ENCODE assay signal across 1 cellular context in genomic region chr19:19668230-19669012, GRCh38.
TF ChIP-seq lines count a peak whose summit lies in the region.

TSS of gene ZNF101 (plus strand) at chr19:19668839. CDS start at chr19:19668964, 125 bp downstream.

TF ChIP-seq in H1, 55 proteins besides CTCF, POLR2A, EP300 and RAD21 (continued from another document):
- TF ChIP-seq JUND (IDR thresholded peaks at IDR 0.05; ENCODE audit: low read length) (no peak), POLR2AphosphoS5 (IDR thresholded peaks at IDR 0.05; ENCODE audit: low read depth, low read length) (peak; percentile 54), KDM1A (IDR thresholded peaks at IDR 0.05; ENCODE audit: borderline replicate concordance, low read length) (no peak), ZNF274 (IDR thresholded peaks at IDR 0.05; ENCODE audit: borderline replicate concordance, extremely low read depth, low read length) (no peak), GTF2F1 (IDR thresholded peaks at IDR 0.05; ENCODE audit: borderline replicate concordance, low read depth, low read length) (no peak), TAF1 (IDR thresholded peaks at IDR 0.05; ENCODE audit: low read depth, low read length) (peak; percentile 93), CREB1 (IDR thresholded peaks at IDR 0.05) (no peak), SIN3A (conservative IDR thresholded peaks at IDR 0.05 in 1 of 2, IDR thresholded peaks at IDR 0.05 in 1 of 2; ENCODE audit: low read depth in 1 of 2, low read length in 2 of 2) (peak; percentile 34 to 67; a peak in 3 of 4 replicates), YY1 (IDR thresholded peaks at IDR 0.05; ENCODE audit: low read depth, low read length) (no peak; the same call in 1 of the 2 replicates), CHD1 (IDR thresholded peaks at IDR 0.05; ENCODE audit: low read depth, low read length) (no peak), TCF12 (IDR thresholded peaks at IDR 0.05; ENCODE audit: low read depth, low read length) (peak; percentile 79), SAP30 (IDR thresholded peaks at IDR 0.05; ENCODE audit: insufficient read depth, insufficient replicate concordance, low read length) (no peak), CHD2 (IDR thresholded peaks at IDR 0.05; ENCODE audit: low read length) (peak; percentile 80), BACH1 (IDR thresholded peaks at IDR 0.05; ENCODE audit: low read length) (no peak), BRCA1 (IDR thresholded peaks at IDR 0.05; ENCODE audit: low read depth, low read length) (no peak), SP2 (IDR thresholded peaks at IDR 0.05; ENCODE audit: low read length) (peak; percentile 64), TBP (IDR thresholded peaks at IDR 0.05; ENCODE audit: low read depth, low read length) (peak; percentile 85), CTBP2 (IDR thresholded peaks at IDR 0.05; ENCODE audit: borderline replicate concordance, insufficient read depth, insufficient read length, low read length) (no peak), SRF (IDR thresholded peaks at IDR 0.05; ENCODE audit: low read depth, low read length) (no peak), FOSL1 (IDR thresholded peaks at IDR 0.05; ENCODE audit: insufficient read depth, low read depth, low read length) (no peak), TEAD4 (IDR thresholded peaks at IDR 0.05; ENCODE audit: low read depth, low read length) (no peak), EZH2 (IDR thresholded peaks at IDR 0.05; ENCODE audit: low read depth, low read length, severe bottlenecking) (no peak), KDM4A (IDR thresholded peaks at IDR 0.05; ENCODE audit: low read depth, low read length, severe bottlenecking) (peak; percentile 33), SIRT6 (IDR thresholded peaks at IDR 0.05; ENCODE audit: low read length) (no peak), RNF2 (IDR thresholded peaks at IDR 0.05; ENCODE audit: borderline replicate concordance, low read depth, low read length, missing control alignments, poor library complexity, severe bottlenecking) (no peak), ASH2L (IDR thresholded peaks at IDR 0.05; ENCODE audit: low read length) (peak; percentile 9), MAFK (IDR thresholded peaks at IDR 0.05; ENCODE audit: low read depth, low read length) (no peak), POU5F1 (IDR thresholded peaks at IDR 0.05; ENCODE audit: low read depth, low read length) (peak; percentile 41; the same call in 1 of the 2 replicates), ATF3 (IDR thresholded peaks at IDR 0.05; ENCODE audit: insufficient read depth, low read depth, low read length) (no peak), JUN (IDR thresholded peaks at IDR 0.05; ENCODE audit: low read depth, low read length) (no peak), HDAC2 (IDR thresholded peaks at IDR 0.05; ENCODE audit: borderline replicate concordance in 1 of 2, low read depth in 2 of 2, low read length in 2 of 2) (peak in 1 of 2 experiments; percentile 30; a peak in 1 of 4 replicates), TAF7 (optimal IDR thresholded peaks at IDR 0.05; ENCODE audit: borderline replicate concordance, low read depth, low read length) (peak; percentile 84), SUZ12 (IDR thresholded peaks at IDR 0.05; ENCODE audit: low read length) (no peak), RBBP5 (IDR thresholded peaks at IDR 0.05; ENCODE audit: borderline replicate concordance, low read depth, low read length) (no peak), NANOG (IDR thresholded peaks at IDR 0.05; ENCODE audit: insufficient read depth, low read depth, low read length, poor library complexity, severe bottlenecking) (no peak), KDM5A (IDR thresholded peaks at IDR 0.05; ENCODE audit: low read length) (no peak), CBX5 (IDR thresholded peaks at IDR 0.05; ENCODE audit: low read depth, low read length) (no peak), CBX8 (IDR thresholded peaks at IDR 0.05; ENCODE audit: borderline replicate concordance, low read depth, low read length) (no peak), HDAC6 (IDR thresholded peaks at IDR 0.05; ENCODE audit: low read depth, low read length) (no peak), EGR1 (IDR thresholded peaks at IDR 0.05; ENCODE audit: borderline replicate concordance, low read depth, low read length) (peak; percentile 67), SP1 (IDR thresholded peaks at IDR 0.05; ENCODE audit: low read depth, low read length) (peak; percentile 96), BCL11A (IDR thresholded peaks at IDR 0.05; ENCODE audit: low read depth in 2 of 2, low read length in 2 of 2) (no peak), NRF1 (IDR thresholded peaks at IDR 0.05; ENCODE audit: low read depth, low read length) (no peak), CEBPB (IDR thresholded peaks at IDR 0.05; ENCODE audit: low read depth, low read length) (no peak), RXRA (IDR thresholded peaks at IDR 0.05; ENCODE audit: insufficient read depth, low read depth, low read length) (no peak)
- TF ChIP-seq, protein P1, sequence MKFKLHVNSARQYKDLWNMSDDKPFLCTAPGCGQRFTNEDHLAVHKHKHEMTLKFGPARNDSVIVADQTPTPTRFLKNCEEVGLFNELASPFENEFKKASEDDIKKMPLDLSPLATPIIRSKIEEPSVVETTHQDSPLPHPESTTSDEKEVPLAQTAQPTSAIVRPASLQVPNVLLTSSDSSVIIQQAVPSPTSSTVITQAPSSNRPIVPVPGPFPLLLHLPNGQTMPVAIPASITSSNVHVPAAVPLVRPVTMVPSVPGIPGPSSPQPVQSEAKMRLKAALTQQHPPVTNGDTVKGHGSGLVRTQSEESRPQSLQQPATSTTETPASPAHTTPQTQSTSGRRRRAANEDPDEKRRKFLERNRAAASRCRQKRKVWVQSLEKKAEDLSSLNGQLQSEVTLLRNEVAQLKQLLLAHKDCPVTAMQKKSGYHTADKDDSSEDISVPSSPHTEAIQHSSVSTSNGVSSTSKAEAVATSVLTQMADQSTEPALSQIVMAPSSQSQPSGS (IDR thresholded peaks at IDR 0.05; ENCODE audit: low read length), result no peak
- TF ChIP-seq, protein P2, sequence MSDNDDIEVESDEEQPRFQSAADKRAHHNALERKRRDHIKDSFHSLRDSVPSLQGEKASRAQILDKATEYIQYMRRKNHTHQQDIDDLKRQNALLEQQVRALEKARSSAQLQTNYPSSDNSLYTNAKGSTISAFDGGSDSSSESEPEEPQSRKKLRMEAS (IDR thresholded peaks at IDR 0.05), result no peak
- TF ChIP-seq, protein P3, sequence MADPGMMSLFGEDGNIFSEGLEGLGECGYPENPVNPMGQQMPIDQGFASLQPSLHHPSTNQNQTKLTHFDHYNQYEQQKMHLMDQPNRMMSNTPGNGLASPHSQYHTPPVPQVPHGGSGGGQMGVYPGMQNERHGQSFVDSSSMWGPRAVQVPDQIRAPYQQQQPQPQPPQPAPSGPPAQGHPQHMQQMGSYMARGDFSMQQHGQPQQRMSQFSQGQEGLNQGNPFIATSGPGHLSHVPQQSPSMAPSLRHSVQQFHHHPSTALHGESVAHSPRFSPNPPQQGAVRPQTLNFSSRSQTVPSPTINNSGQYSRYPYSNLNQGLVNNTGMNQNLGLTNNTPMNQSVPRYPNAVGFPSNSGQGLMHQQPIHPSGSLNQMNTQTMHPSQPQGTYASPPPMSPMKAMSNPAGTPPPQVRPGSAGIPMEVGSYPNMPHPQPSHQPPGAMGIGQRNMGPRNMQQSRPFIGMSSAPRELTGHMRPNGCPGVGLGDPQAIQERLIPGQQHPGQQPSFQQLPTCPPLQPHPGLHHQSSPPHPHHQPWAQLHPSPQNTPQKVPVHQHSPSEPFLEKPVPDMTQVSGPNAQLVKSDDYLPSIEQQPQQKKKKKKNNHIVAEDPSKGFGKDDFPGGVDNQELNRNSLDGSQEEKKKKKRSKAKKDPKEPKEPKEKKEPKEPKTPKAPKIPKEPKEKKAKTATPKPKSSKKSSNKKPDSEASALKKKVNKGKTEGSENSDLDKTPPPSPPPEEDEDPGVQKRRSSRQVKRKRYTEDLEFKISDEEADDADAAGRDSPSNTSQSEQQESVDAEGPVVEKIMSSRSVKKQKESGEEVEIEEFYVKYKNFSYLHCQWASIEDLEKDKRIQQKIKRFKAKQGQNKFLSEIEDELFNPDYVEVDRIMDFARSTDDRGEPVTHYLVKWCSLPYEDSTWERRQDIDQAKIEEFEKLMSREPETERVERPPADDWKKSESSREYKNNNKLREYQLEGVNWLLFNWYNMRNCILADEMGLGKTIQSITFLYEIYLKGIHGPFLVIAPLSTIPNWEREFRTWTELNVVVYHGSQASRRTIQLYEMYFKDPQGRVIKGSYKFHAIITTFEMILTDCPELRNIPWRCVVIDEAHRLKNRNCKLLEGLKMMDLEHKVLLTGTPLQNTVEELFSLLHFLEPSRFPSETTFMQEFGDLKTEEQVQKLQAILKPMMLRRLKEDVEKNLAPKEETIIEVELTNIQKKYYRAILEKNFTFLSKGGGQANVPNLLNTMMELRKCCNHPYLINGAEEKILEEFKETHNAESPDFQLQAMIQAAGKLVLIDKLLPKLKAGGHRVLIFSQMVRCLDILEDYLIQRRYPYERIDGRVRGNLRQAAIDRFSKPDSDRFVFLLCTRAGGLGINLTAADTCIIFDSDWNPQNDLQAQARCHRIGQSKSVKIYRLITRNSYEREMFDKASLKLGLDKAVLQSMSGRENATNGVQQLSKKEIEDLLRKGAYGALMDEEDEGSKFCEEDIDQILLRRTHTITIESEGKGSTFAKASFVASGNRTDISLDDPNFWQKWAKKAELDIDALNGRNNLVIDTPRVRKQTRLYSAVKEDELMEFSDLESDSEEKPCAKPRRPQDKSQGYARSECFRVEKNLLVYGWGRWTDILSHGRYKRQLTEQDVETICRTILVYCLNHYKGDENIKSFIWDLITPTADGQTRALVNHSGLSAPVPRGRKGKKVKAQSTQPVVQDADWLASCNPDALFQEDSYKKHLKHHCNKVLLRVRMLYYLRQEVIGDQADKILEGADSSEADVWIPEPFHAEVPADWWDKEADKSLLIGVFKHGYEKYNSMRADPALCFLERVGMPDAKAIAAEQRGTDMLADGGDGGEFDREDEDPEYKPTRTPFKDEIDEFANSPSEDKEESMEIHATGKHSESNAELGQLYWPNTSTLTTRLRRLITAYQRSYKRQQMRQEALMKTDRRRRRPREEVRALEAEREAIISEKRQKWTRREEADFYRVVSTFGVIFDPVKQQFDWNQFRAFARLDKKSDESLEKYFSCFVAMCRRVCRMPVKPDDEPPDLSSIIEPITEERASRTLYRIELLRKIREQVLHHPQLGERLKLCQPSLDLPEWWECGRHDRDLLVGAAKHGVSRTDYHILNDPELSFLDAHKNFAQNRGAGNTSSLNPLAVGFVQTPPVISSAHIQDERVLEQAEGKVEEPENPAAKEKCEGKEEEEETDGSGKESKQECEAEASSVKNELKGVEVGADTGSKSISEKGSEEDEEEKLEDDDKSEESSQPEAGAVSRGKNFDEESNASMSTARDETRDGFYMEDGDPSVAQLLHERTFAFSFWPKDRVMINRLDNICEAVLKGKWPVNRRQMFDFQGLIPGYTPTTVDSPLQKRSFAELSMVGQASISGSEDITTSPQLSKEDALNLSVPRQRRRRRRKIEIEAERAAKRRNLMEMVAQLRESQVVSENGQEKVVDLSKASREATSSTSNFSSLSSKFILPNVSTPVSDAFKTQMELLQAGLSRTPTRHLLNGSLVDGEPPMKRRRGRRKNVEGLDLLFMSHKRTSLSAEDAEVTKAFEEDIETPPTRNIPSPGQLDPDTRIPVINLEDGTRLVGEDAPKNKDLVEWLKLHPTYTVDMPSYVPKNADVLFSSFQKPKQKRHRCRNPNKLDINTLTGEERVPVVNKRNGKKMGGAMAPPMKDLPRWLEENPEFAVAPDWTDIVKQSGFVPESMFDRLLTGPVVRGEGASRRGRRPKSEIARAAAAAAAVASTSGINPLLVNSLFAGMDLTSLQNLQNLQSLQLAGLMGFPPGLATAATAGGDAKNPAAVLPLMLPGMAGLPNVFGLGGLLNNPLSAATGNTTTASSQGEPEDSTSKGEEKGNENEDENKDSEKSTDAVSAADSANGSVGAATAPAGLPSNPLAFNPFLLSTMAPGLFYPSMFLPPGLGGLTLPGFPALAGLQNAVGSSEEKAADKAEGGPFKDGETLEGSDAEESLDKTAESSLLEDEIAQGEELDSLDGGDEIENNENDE (IDR thresholded peaks at IDR 0.05; ENCODE audit: insufficient replicate concordance, low read length), result no peak
- TF ChIP-seq, protein P4, sequence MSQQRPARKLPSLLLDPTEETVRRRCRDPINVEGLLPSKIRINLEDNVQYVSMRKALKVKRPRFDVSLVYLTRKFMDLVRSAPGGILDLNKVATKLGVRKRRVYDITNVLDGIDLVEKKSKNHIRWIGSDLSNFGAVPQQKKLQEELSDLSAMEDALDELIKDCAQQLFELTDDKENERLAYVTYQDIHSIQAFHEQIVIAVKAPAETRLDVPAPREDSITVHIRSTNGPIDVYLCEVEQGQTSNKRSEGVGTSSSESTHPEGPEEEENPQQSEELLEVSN (IDR thresholded peaks at IDR 0.05), result peak; percentile 51; the same call in 1 of the 2 replicates
- TF ChIP-seq, protein P5, sequence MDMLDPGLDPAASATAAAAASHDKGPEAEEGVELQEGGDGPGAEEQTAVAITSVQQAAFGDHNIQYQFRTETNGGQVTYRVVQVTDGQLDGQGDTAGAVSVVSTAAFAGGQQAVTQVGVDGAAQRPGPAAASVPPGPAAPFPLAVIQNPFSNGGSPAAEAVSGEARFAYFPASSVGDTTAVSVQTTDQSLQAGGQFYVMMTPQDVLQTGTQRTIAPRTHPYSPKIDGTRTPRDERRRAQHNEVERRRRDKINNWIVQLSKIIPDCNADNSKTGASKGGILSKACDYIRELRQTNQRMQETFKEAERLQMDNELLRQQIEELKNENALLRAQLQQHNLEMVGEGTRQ (IDR thresholded peaks at IDR 0.05; ENCODE audit: low read length), result no peak
